8 cellular contexts compared by ENCODE assay signal in genomic region chr17:78839173-78839761, GRCh38. TPM values are rescaled to one million over a fixed set of nuclear protein-coding genes. Genes with fewer than 3 reads are reported as not detected.
A peak's percentile ranks its signal among the peaks of the same experiment; 100 is the strongest.
DNase-seq lines count a peak whose midpoint lies in the region; ATAC-seq and TF ChIP-seq lines count a peak whose summit lies in the region.

No MANE protein-coding gene starts in this region.

- DNase-seq in activated naive CD4-positive, alpha-beta T cell treated with Interleukin-2 at 50 U/mL for 16 hours, result peak; percentile 11
- DNase-seq in activated naive CD4-positive, alpha-beta T cell (lab: John Stamatoyannopoulos, UW), result no peak
- DNase-seq in WERI-Rb-1 (no peak), glutamatergic neuron (no peak), NCI-H526 treated with DMSO at 0.1 percent for 48 hours (lab: John Stamatoyannopoulos, UW) (no peak)
- no peak for DNase-seq in stimulated activated CD4-positive, alpha-beta T cell treated with anti-CD3 and anti-CD28 coated beads, Interleukin-12 subunit alpha, Interleukin-12 subunit beta, amount 100 ng/mL, for 4 hours

- H3K9me3 ChIP-seq in WERI-Rb-1 (ENCODE audit: severe bottlenecking), result no peaks in the 10 kb centered on the region

- H3K27ac Mint-ChIP-seq in glutamatergic neuron (ENCODE audit: unreplicated experiment), result peak overlapping the region; percentile 78

- TF ChIP-seq CTCF in WERI-Rb-1 (IDR thresholded peaks at IDR 0.05; ENCODE audit: low read depth, low read length) (no peak), glutamatergic neuron (IDR thresholded peaks at IDR 0.05; ENCODE audit: partially characterized antibody, unreplicated experiment) (no peak)

- peaks cover 44% of the 10 kb centered on the region for H3K36me3 ChIP-seq in WERI-Rb-1

- H3K27ac ChIP-seq in WERI-Rb-1, result peak overlapping the region; percentile 88; the same call in 1 of the 2 replicates
- peak overlapping the region in 18 of 21 experiments; percentile 90 to 100 (median 98) for H3K27ac ChIP-seq in skin epidermis

- H3K27me3 ChIP-seq in WERI-Rb-1 (ENCODE audit: insufficient read depth, low read depth, severe bottlenecking), result no peaks in the 10 kb centered on the region

- peaks cover 7% of the 10 kb centered on the region for H3K9me3 Mint-ChIP-seq in glutamatergic neuron (ENCODE audit: unreplicated experiment)

- peaks cover 15% of the 10 kb centered on the region for H3K4me1 Mint-ChIP-seq in glutamatergic neuron (ENCODE audit: low read depth, unreplicated experiment)

- no peaks in the 10 kb centered on the region for H3K27me3 Mint-ChIP-seq in glutamatergic neuron (ENCODE audit: unreplicated experiment)

- no peak for ATAC-seq in HG03175 (IDR thresholded peaks at IDR 0.05; ENCODE audit: unreplicated experiment)

- peak overlapping the region; percentile 90 for H3K4me3 Mint-ChIP-seq in glutamatergic neuron (ENCODE audit: unreplicated experiment)

- H3K4me3 ChIP-seq in WERI-Rb-1 (ENCODE audit: low read depth, low read length), result peak overlapping the region; percentile 78
- H3K4me3 ChIP-seq in skin epidermis, result peak overlapping the region; percentile 72 to 99 (median 86)

- peaks cover 6% of the 10 kb centered on the region for H3K36me3 Mint-ChIP-seq in glutamatergic neuron (ENCODE audit: unreplicated experiment)

RNA-seq across cellular contexts. Expression of gene USP36, which starts 1.3 kb away (rescaled TPM):
- 45.3 TPM for total RNA-seq in glutamatergic neuron (ENCODE audit: unreplicated experiment)

RNA-seq across cellular contexts. Expression of gene CYTH1, which starts 57.2 kb away (rescaled TPM):
- total RNA-seq in glutamatergic neuron (ENCODE audit: unreplicated experiment), result 57.2 TPM
